In genomic region chr20:3237958-3238615, GRCh38 we compare ENCODE assay signal across 8 cellular contexts. TPM values are rescaled to one million over a fixed set of nuclear protein-coding genes. Genes with fewer than 3 reads are reported as not detected.
DNase-seq lines count a peak whose midpoint lies in the region; ATAC-seq and TF ChIP-seq lines count a peak whose summit lies in the region.

No MANE protein-coding gene starts in this region.

- H3K27ac ChIP-seq in CD4-positive, alpha-beta memory T cell (ENCODE audit: low read depth, low read length): no peak overlapping the region
- no peak overlapping the region for H3K27ac ChIP-seq in duodenal mucosa (ENCODE audit: low read depth, low read length)

- H3K9ac ChIP-seq in duodenal mucosa (ENCODE audit: low read depth in 1 of 2, low read length in 2 of 2): no peak overlapping the region

- ATAC-seq in HG03378 (IDR thresholded peaks at IDR 0.05; ENCODE audit: unreplicated experiment) (no peak), HG02870 (IDR thresholded peaks at IDR 0.05; ENCODE audit: unreplicated experiment) (no peak)

- POLR2A ChIA-PET in CD4-positive, alpha-beta memory T cell (lab: Charles Lee; ENCODE audit: partially characterized antibody): interaction anchor here (2.2 to 2.4 kb wide), 2 partner anchors 15 to 29 kb away, joined by 7 to 15 read pairs; partner anchors contain the start of gene ITPA

- CTCF ChIA-PET in CD4-positive, alpha-beta memory T cell (lab: Charles Lee; ENCODE audit: partially characterized antibody): interaction anchor here (1.0 kb wide), 1 partner anchor 19 kb away, joined by 5 read pairs; no protein-coding TSS in a partner anchor

- intact Hi-C loops in CD4-positive, alpha-beta memory T cell (cut with micrococcal nuclease): loop anchor here (2.0 kb wide), 1 partner anchor 65 kb away; the partner anchor contains the start of gene LZTS3

- H3K27me3 Mint-ChIP-seq in CD4-positive, alpha-beta memory T cell: peaks cover 14 to 30% of the 10 kb centered on the region in 2 donors
- peaks cover 87% of the 10 kb centered on the region for H3K27me3 Mint-ChIP-seq in nephron progenitor cell (ENCODE audit: low read depth, poor library complexity)

- no peak for DNase-seq in CD4-positive, alpha-beta memory T cell
- DNase-seq in LNCaP clone FGC (ENCODE audit: low read depth) (no peak), nephron progenitor cell (peak; percentile 43), SW 1271 (lab: John Stamatoyannopoulos, UW) (no peak), DMS114 treated with DMSO at 0.1 percent for 48 hours (lab: John Stamatoyannopoulos, UW; ENCODE audit: unreplicated experiment) (no peak)

- H3K9me3 ChIP-seq in CD4-positive, alpha-beta memory T cell (ENCODE audit: control insufficient read depth in 1 of 2, low read length in 2 of 2): no peaks in the 10 kb centered on the region
- H3K9me3 ChIP-seq in duodenal mucosa (ENCODE audit: control insufficient read depth in 1 of 2, low read length in 2 of 2): no peaks in the 10 kb centered on the region

- TF ChIP-seq CTCF in LNCaP clone FGC (IDR thresholded peaks at IDR 0.05; ENCODE audit: control insufficient read depth, extremely low read depth, insufficient read depth) (no peak), nephron progenitor cell (IDR thresholded peaks at IDR 0.05) (no peak)

- H3K9me3 Mint-ChIP-seq in CD4-positive, alpha-beta memory T cell: no peaks in the 10 kb centered on the region
- H3K9me3 Mint-ChIP-seq in nephron progenitor cell: peaks cover 6% of the 10 kb centered on the region

- H3K27ac Mint-ChIP-seq in CD4-positive, alpha-beta memory T cell: no peak overlapping the region
- no peak overlapping the region for H3K27ac Mint-ChIP-seq in nephron progenitor cell

- H3K27me3 ChIP-seq in CD4-positive, alpha-beta memory T cell (ENCODE audit: insufficient read depth, low read length): peaks cover 34% of the 10 kb centered on the region
- H3K27me3 ChIP-seq in duodenal mucosa (ENCODE audit: control insufficient read depth in 1 of 2, insufficient read depth in 2 of 2, low read length in 2 of 2): peaks cover 46 to 49% of the 10 kb centered on the region in 2 donors

- peak overlapping the region; percentile 62 to 87 (median 84) for H3K4me3 Mint-ChIP-seq in CD4-positive, alpha-beta memory T cell
- H3K4me3 Mint-ChIP-seq in nephron progenitor cell: peak overlapping the region; percentile 65

- H3K36me3 Mint-ChIP-seq in CD4-positive, alpha-beta memory T cell: peaks cover 0 to 2% of the 10 kb centered on the region in 2 donors
- H3K36me3 Mint-ChIP-seq in nephron progenitor cell (ENCODE audit: low read depth): no peaks in the 10 kb centered on the region

- peaks cover 14% of the 10 kb centered on the region for H3K4me1 ChIP-seq in CD4-positive, alpha-beta memory T cell (ENCODE audit: insufficient read depth, low read length)
- H3K4me1 ChIP-seq in duodenal mucosa (ENCODE audit: control insufficient read depth in 1 of 2, insufficient read depth in 2 of 2, low read length in 2 of 2): peaks cover 9 to 17% of the 10 kb centered on the region in 2 donors

- H3K4me1 Mint-ChIP-seq in CD4-positive, alpha-beta memory T cell: peaks cover 2 to 23% (median 9%) of the 10 kb centered on the region in 4 donors
- H3K4me1 Mint-ChIP-seq in nephron progenitor cell: peaks cover 33% of the 10 kb centered on the region

- H3K4me3 ChIP-seq in CD4-positive, alpha-beta memory T cell (ENCODE audit: low read length in 2 of 2): peak overlapping the region; percentile 11 to 59
- peak overlapping the region; percentile 66 for H3K4me3 ChIP-seq in LNCaP clone FGC (ENCODE audit: low read depth, low read length)
- peak overlapping the region; percentile 69 to 72 for H3K4me3 ChIP-seq in duodenal mucosa (ENCODE audit: low read depth in 1 of 2, low read length in 2 of 2)

- H3K36me3 ChIP-seq in CD4-positive, alpha-beta memory T cell (ENCODE audit: insufficient read depth, low read length): no peaks in the 10 kb centered on the region
- H3K36me3 ChIP-seq in duodenal mucosa (ENCODE audit: control insufficient read depth in 1 of 2, insufficient read depth in 2 of 2, low read length in 2 of 2): no peaks in the 10 kb centered on the region

RNA-seq across cellular contexts. Expression of gene SLC4A11, which starts 0.9 kb away (rescaled TPM):
- under 1 TPM; 0.35 to 0.83 TPM for total RNA-seq in CD4-positive, alpha-beta memory T cell
- polyA plus RNA-seq in CD4-positive, alpha-beta memory T cell: under 1 TPM in 1 of 2 donors, not detected in 1; 0.37 TPM

RNA-seq across cellular contexts. Expression of gene ITPA, which starts 28.8 kb away (rescaled TPM):
- total RNA-seq in CD4-positive, alpha-beta memory T cell: 10 to 100 TPM; 46.7 to 46.8 TPM
- polyA plus RNA-seq in CD4-positive, alpha-beta memory T cell: 10 to 100 TPM; 48.1 to 75.9 TPM

RNA-seq across cellular contexts. Expression of gene DDRGK1, which starts 33.6 kb away (rescaled TPM):
- 10 to 100 TPM; 55.6 to 61.0 TPM for total RNA-seq in CD4-positive, alpha-beta memory T cell
- 10 to 100 TPM; 35.2 to 53.6 TPM for polyA plus RNA-seq in CD4-positive, alpha-beta memory T cell
